ENCODE assay signal across 9 cellular contexts in genomic region chr18:58542426-58543159, GRCh38.
DNase-seq lines count a peak whose midpoint lies in the region; FAIRE-seq and TF ChIP-seq lines count a peak whose summit lies in the region.
"Had no signal": no experiment of that assay in that cellular context is flagged by ENCODE, and none has a peak within 500 bp of the region (broad histone marks: within the 10 kb centered on the region; RNA-seq: fewer than 3 reads in every experiment).

No MANE protein-coding gene starts in this region.

- peak overlapping the region; percentile 87 for H3K27ac ChIP-seq in GM23248
- H3K27ac ChIP-seq in SK-N-SH (ENCODE audit: low read depth in 2 of 2, low read length in 1 of 2) = peak overlapping the region; percentile 22 to 87; a peak in 3 of 4 replicates
- H3K27ac ChIP-seq: parathyroid adenoma had no signal

- no peaks in the 10 kb centered on the region for H3K9me2 ChIP-seq in GM23248 (ENCODE audit: insufficient read depth)
- H3K9me2 ChIP-seq in SK-N-SH = no peaks in the 10 kb centered on the region

- H3F3A ChIP-seq in GM23248 (ENCODE audit: insufficient read depth) (peaks cover 36% of the 10 kb centered on the region), SK-N-SH (replicated peaks; ENCODE audit: insufficient read depth) (peaks cover 31% of the 10 kb centered on the region)

- no peaks in the 10 kb centered on the region for H3K9me3 ChIP-seq in GM23248 (ENCODE audit: low read depth)
- H3K9me3 ChIP-seq in SK-N-SH = no peaks in the 10 kb centered on the region

- H2AFZ ChIP-seq in GM23248 (no peak overlapping the region), SK-N-SH (ENCODE audit: low read depth) (no peak overlapping the region)
- H2AFZ ChIP-seq: parathyroid adenoma had no signal

- H3K4me1 ChIP-seq in GM23248 (ENCODE audit: insufficient read depth) (peaks cover 26% of the 10 kb centered on the region), SK-N-SH (ENCODE audit: control insufficient read depth in 1 of 2, insufficient read depth in 2 of 2, low read depth in 1 of 2, low read length in 1 of 2) (peaks cover 0 to 7% of the 10 kb centered on the region in 2 experiments; a peak in 2 of 4 replicates)
- H3K4me1 ChIP-seq: parathyroid adenoma had no signal

- no peak for DNase-seq in GM12892 (ENCODE audit: insufficient read length)
- peak; percentile 30 for DNase-seq in GM23248
- no peak for DNase-seq in SK-N-SH
- DNase-seq in medulla oblongata (ENCODE audit: extremely low spot score) = peak; percentile 28
- DNase-seq in NCI-H510A (lab: John Stamatoyannopoulos, UW) = no peak
- DNase-seq in DMS 273 (lab: John Stamatoyannopoulos, UW; ENCODE audit: unreplicated experiment) = no peak
- no peak for DNase-seq in ACHN
- no peak for DNase-seq in COR-L47 (lab: John Stamatoyannopoulos, UW)

- H3K4me2 ChIP-seq in GM23248 (ENCODE audit: unreplicated experiment) = peak overlapping the region; percentile 25
- peak overlapping the region; percentile 27 for H3K4me2 ChIP-seq in SK-N-SH

- H3K36me3 ChIP-seq in GM23248 (ENCODE audit: low read depth) (peaks cover 27% of the 10 kb centered on the region; the same call in 1 of the 2 replicates), SK-N-SH (replicated peaks in 1 of 2; ENCODE audit: control insufficient read depth in 1 of 2, insufficient read depth in 2 of 2, low read length in 1 of 2) (peaks cover 4% of the 10 kb centered on the region in 2 experiments)

- POLR2A ChIA-PET in SK-N-SH (lab: Yijun Ruan, JAX) = no interaction called here

- FAIRE-seq in GM12892 (lab: Jason Lieb, UNC) = peak; percentile 67

- H3K4me3 ChIP-seq in GM23248 (no peak overlapping the region), SK-N-SH (ENCODE audit: low read depth in 2 of 2, low read length in 1 of 2) (no peak overlapping the region)

- H3K27me3 ChIP-seq in GM23248 (replicated peaks; ENCODE audit: insufficient read depth) = no peaks in the 10 kb centered on the region
- H3K27me3 ChIP-seq in SK-N-SH (ENCODE audit: insufficient read depth) = no peaks in the 10 kb centered on the region

- in situ Hi-C loops in GM23248 (cut with MboI) = no loop called here
- in situ Hi-C loops in ACHN (cut with HindIII; ENCODE audit: low pct_ligation_motif_present, low pct_unique_long_range_greater_than_20kb, low sequenced_read_pairs) = no loop called here

- no peak for TF ChIP-seq EP300 in SK-N-SH (IDR thresholded peaks at IDR 0.05; ENCODE audit: borderline replicate concordance in 1 of 2, low read depth in 1 of 2, low read length in 1 of 2)

- no peak for TF ChIP-seq RAD21 in SK-N-SH (IDR thresholded peaks at IDR 0.05; ENCODE audit: low read length)

- TF ChIP-seq CTCF in SK-N-SH (IDR thresholded peaks at IDR 0.05) = no peak

- H3K79me2 ChIP-seq in GM23248 (ENCODE audit: insufficient read depth) (peaks cover 87% of the 10 kb centered on the region), SK-N-SH (ENCODE audit: insufficient read depth) (peaks cover 6% of the 10 kb centered on the region; the same call in 1 of the 2 replicates)
- H3K79me2 ChIP-seq: parathyroid adenoma had no signal

- no peak overlapping the region for H3K9ac ChIP-seq in GM23248
- H3K9ac ChIP-seq in SK-N-SH = no peak overlapping the region
- H3K9ac ChIP-seq: parathyroid adenoma had no signal

- WGBS in GM23248 (ENCODE audit: low coverage in 1 of 2, low lambda C conversion rate in 2 of 2, missing lambda C conversion rate in 2 of 2), 2 experiments = 90 to 94% methylated on average over 7 of the region's 7 CpGs
- 96% methylated on average over 6 of the region's 7 CpGs for WGBS in SK-N-SH (ENCODE audit: low lambda C conversion rate)

- CTCF ChIA-PET in SK-N-SH (lab: Yijun Ruan, JAX) = interaction anchor here (1.0 to 3.1 kb wide), 4 partner anchors 12 to 226 kb away, joined by 3 to 12 read pairs (median 9); no protein-coding TSS in a partner anchor

- no peak for TF ChIP-seq POLR2A in GM12892 (IDR thresholded peaks at IDR 0.05; ENCODE audit: low read depth, low read length)

- peaks cover 10% of the 10 kb centered on the region; the same call in 1 of the 2 replicates for H4K20me1 ChIP-seq in GM23248 (ENCODE audit: insufficient read depth)
- no peaks in the 10 kb centered on the region for H4K20me1 ChIP-seq in SK-N-SH (ENCODE audit: insufficient read depth)

TF ChIP-seq in SK-N-SH, 30 proteins besides CTCF, POLR2A, EP300 and RAD21:
- TF ChIP-seq MEF2A (IDR thresholded peaks at IDR 0.05; ENCODE audit: borderline replicate concordance, low read depth) = no peak
- TF ChIP-seq NRF1 (IDR thresholded peaks at IDR 0.05; ENCODE audit: low read depth, low read length) = no peak
- no peak for TF ChIP-seq IRF3 (IDR thresholded peaks at IDR 0.05; ENCODE audit: low read depth, low read length)
- no peak for TF ChIP-seq FOSL2 (IDR thresholded peaks at IDR 0.05; ENCODE audit: borderline replicate concordance, low read depth)
- TF ChIP-seq NFIC (IDR thresholded peaks at IDR 0.05; ENCODE audit: borderline replicate concordance) = no peak
- no peak for TF ChIP-seq MAX (IDR thresholded peaks at IDR 0.05; ENCODE audit: low read depth)
- TF ChIP-seq TAF1 (IDR thresholded peaks at IDR 0.05; ENCODE audit: borderline replicate concordance, low read depth, low read length) = no peak
- no peak for TF ChIP-seq USF1 (IDR thresholded peaks at IDR 0.05; ENCODE audit: borderline replicate concordance, low read depth)
- no peak for TF ChIP-seq RXRA (IDR thresholded peaks at IDR 0.05; ENCODE audit: borderline replicate concordance, low read depth)
- no peak for TF ChIP-seq JUND (IDR thresholded peaks at IDR 0.05)
- no peak for TF ChIP-seq MXI1 (IDR thresholded peaks at IDR 0.05; ENCODE audit: low read depth, low read length)

Comparison
In these comparisons a context has a peak if more than half of its experiments do, and no peak if none do; other contexts are left out.
1. DNase-seq: peak in GM23248 (single experiment) and medulla oblongata (single experiment); none in GM12892 (single experiment), SK-N-SH (single experiment), NCI-H510A (single experiment), DMS 273 (single experiment), ACHN (single experiment) and COR-L47 (single experiment).